28 cellular contexts compared by ENCODE assay signal in the genomic region with DNA sequence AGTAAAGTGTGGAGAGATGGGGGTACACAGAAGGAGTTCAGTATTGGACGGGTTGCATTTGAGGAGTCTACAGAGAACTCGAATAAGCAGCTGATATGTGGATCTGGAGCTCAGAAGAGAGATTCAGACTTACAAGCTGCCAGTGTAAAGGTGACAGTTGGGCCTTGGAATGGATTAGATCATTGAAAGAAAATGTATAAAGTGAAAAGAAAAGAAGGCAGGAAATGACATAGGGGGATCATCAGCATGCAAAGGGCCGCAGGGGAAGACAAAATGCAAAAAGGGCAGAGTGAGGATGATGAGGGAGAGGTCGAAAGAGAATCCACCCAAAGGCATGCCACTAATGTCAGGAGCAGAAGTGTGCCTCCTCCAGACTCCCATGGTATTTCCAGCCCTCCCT.
"Had no signal": no experiment of that assay in that cellular context is flagged by ENCODE, and none has a peak within 500 bp of the region (broad histone marks: within the 10 kb centered on the region; RNA-seq: fewer than 3 reads in every experiment).

No MANE protein-coding gene starts in this region.

- DNase-seq: activated B cell treated with CpG ODN at 0.5 μM for 24 hours; activated CD4-positive, alpha-beta T cell treated with anti-CD3 and anti-CD28 coated beads for 48 hours; activated CD4-positive, alpha-beta T cell treated with anti-CD3 and anti-CD28 coated beads, Interleukin-2, amount 50 U/mL, for 1 hour; activated CD4-positive, alpha-beta T cell treated with anti-CD3 and anti-CD28 coated beads, Interleukin-2, amount 50 U/mL, for 48 hours; activated CD8-positive, alpha-beta memory T cell treated with anti-CD3 and anti-CD28 coated beads for 24 hours; activated CD8-positive, alpha-beta T cell treated with anti-CD3 and anti-CD28 coated beads for 36 hours; activated effector memory CD4-positive, alpha-beta T cell treated with Interleukin-2 at 50 U/mL for 16 hours; activated gamma-delta T cell treated with Interleukin-2 at 50 U/mL for 16 hours; activated naive CD4-positive, alpha-beta T cell treated with anti-CD3 and anti-CD28 coated beads, Interleukin-2, amount 50 U/mL, for 16 hours; activated naive CD4-positive, alpha-beta T cell treated with Interleukin-2 at 50 U/mL for 16 hours; activated T-cell treated with anti-CD3 and anti-CD28 coated beads, Interleukin-2, amount 50 U/mL, for 4 hours; aorta; effector CD4-positive, alpha-beta T cell; effector memory CD8-positive, alpha-beta T cell; erythroblast; heart right ventricle; T-cell; T-helper 9 cell; WERI-Rb-1 had no signal

- H3K27ac ChIP-seq: coronary artery, esophagus muscularis mucosa, gastroesophageal sphincter, heart right ventricle, WERI-Rb-1 had no signal

- H3K27me3 Mint-ChIP-seq: activated B cell treated with CpG ODN at 0.5 μM for 24 hours had no signal

- ATAC-seq: activated CD8-positive, alpha-beta T cell treated with anti-CD3 and anti-CD28 coated beads for 36 hours; activated T-cell treated with anti-CD3 and anti-CD28 coated beads, Interleukin-2, amount 50 U/mL, for 4 hours; effector memory CD8-positive, alpha-beta T cell; gastroesophageal sphincter; heart right ventricle; T-cell had no signal

- H3K4me3 Mint-ChIP-seq: activated B cell treated with CpG ODN at 0.5 μM for 24 hours; activated CD8-positive, alpha-beta T cell treated with anti-CD3 and anti-CD28 coated beads for 36 hours; activated naive CD8-positive, alpha-beta T cell; activated T-cell treated with anti-CD3 and anti-CD28 coated beads, Interleukin-2, amount 50 U/mL, for 4 hours; activated T-helper 17 cell treated with anti-CD3 and anti-CD28 coated beads, Interleukin-2, amount 50 U/mL, for 72 hours; brain; central memory CD8-positive, alpha-beta T cell; dendritic cell treated with granulocyte-macrophage colony-stimulating factor and Interleukin-4, amounts not matched to agents 40 ng/mL and 50 ng/mL, for 4 days; effector memory CD8-positive, alpha-beta T cell; T-cell; T-helper 1 cell treated with Interleukin-12 subunit alpha and Interleukin-12 subunit beta and Interleukin-4 antibody, amounts not matched to agents 30 μg/mL and 1 μg/mL, for 36 hours had no signal

- H3K27ac Mint-ChIP-seq: activated B cell treated with CpG ODN at 0.5 μM for 24 hours; activated CD8-positive, alpha-beta T cell treated with anti-CD3 and anti-CD28 coated beads for 36 hours; activated naive CD8-positive, alpha-beta T cell; activated T-helper 17 cell treated with anti-CD3 and anti-CD28 coated beads, Interleukin-2, amount 50 U/mL, for 72 hours; dendritic cell treated with granulocyte-macrophage colony-stimulating factor and Interleukin-4, amounts not matched to agents 40 ng/mL and 50 ng/mL, for 4 days; effector memory CD8-positive, alpha-beta T cell; T-cell; T-helper 1 cell treated with Interleukin-12 subunit alpha and Interleukin-12 subunit beta and Interleukin-4 antibody, amounts not matched to agents 30 μg/mL and 1 μg/mL, for 36 hours had no signal

- H3K4me1 ChIP-seq: esophagus muscularis mucosa, gastroesophageal sphincter, heart right ventricle had no signal

- H3K36me3 Mint-ChIP-seq: activated naive CD8-positive, alpha-beta T cell; brain; T-cell had no signal

- H3K4me1 Mint-ChIP-seq: activated B cell treated with CpG ODN at 0.5 μM for 24 hours; activated T-helper 17 cell treated with anti-CD3 and anti-CD28 coated beads, Interleukin-2, amount 50 U/mL, for 72 hours; brain; central memory CD8-positive, alpha-beta T cell; T-cell had no signal

- H3K36me3 ChIP-seq: esophagus muscularis mucosa, gastroesophageal sphincter, heart right ventricle, WERI-Rb-1 had no signal

- H3K4me3 ChIP-seq: coronary artery, esophagus muscularis mucosa, gastroesophageal sphincter, heart right ventricle had no signal

- H3K27me3 ChIP-seq: gastroesophageal sphincter had no signal

- H3K9me3 Mint-ChIP-seq: activated B cell treated with CpG ODN at 0.5 μM for 24 hours; activated CD8-positive, alpha-beta T cell treated with anti-CD3 and anti-CD28 coated beads for 36 hours; activated T-cell treated with anti-CD3 and anti-CD28 coated beads, Interleukin-2, amount 50 U/mL, for 4 hours; activated T-helper 17 cell treated with anti-CD3 and anti-CD28 coated beads, Interleukin-2, amount 50 U/mL, for 72 hours; brain; central memory CD8-positive, alpha-beta T cell; dendritic cell treated with granulocyte-macrophage colony-stimulating factor and Interleukin-4, amounts not matched to agents 40 ng/mL and 50 ng/mL, for 4 days; effector memory CD8-positive, alpha-beta T cell; T-cell; T-helper 1 cell treated with Interleukin-12 subunit alpha and Interleukin-12 subunit beta and Interleukin-4 antibody, amounts not matched to agents 30 μg/mL and 1 μg/mL, for 36 hours had no signal

- H3K9me3 ChIP-seq: esophagus muscularis mucosa, gastroesophageal sphincter, heart right ventricle had no signal
